ENCODE assay signal across 8 cellular contexts in genomic region chr2:46297546-46298271, GRCh38. TPM values are rescaled to one million over a fixed set of nuclear protein-coding genes. Genes with fewer than 3 reads are reported as not detected.
DNase-seq lines count a peak whose midpoint lies in the region; ATAC-seq and TF ChIP-seq lines count a peak whose summit lies in the region.

No MANE protein-coding gene starts in this region.

- TF ChIP-seq CTCF in Peyer's patch (IDR thresholded peaks at IDR 0.05) (peak in 3 of 6 experiments; percentile 28 to 47 (median 34)), heart left ventricle (IDR thresholded peaks at IDR 0.05) (peak in 2 of 12 donors; percentile 0 to 6)

- H3K27me3 ChIP-seq in Peyer's patch (no peaks in the 10 kb centered on the region), heart left ventricle (peaks cover 0 to 13% (median 0%) of the 10 kb centered on the region in 9 donors)

- H3K9me3 ChIP-seq in Peyer's patch, result peaks cover 0 to 7% (median 0%) of the 10 kb centered on the region in 4 donors
- H3K9me3 ChIP-seq in heart left ventricle, result no peaks in the 10 kb centered on the region

- intact Hi-C loops in heart left ventricle (cut with DNase I), result loop anchor here (1.0 to 10.0 kb wide), 19 partner anchors 21 to 290 kb away; no protein-coding TSS in a partner anchor

- ATAC-seq in HG03064 (IDR thresholded peaks at IDR 0.05; ENCODE audit: low read depth, unreplicated experiment), result peak; percentile 17
- ATAC-seq in heart left ventricle, result peak in 3 of 4 donors; percentile 32 to 40 (median 38)

- H3K27ac ChIP-seq in Peyer's patch (peak overlapping the region; percentile 77 to 94 (median 89)), heart left ventricle (peak overlapping the region; percentile 92 to 100 (median 96))

- TF ChIP-seq POLR2A in Peyer's patch (IDR thresholded peaks at IDR 0.05) (peak; percentile 91 to 94), heart left ventricle (IDR thresholded peaks at IDR 0.05) (no peak)

- H3K4me3 ChIP-seq in Peyer's patch (peak overlapping the region; percentile 60 to 73 (median 70)), heart left ventricle (peak overlapping the region; percentile 66 to 99 (median 92))

- peaks cover 0 to 21% (median 9%) of the 10 kb centered on the region in 4 donors for H3K4me1 ChIP-seq in Peyer's patch
- peaks cover 0 to 49% (median 24%) of the 10 kb centered on the region in 12 donors for H3K4me1 ChIP-seq in heart left ventricle

- WGBS in heart left ventricle, 4 donors, result 0 to 1% (median 1%) methylated on average over 51 to 65 of the region's 65 CpGs

- peak; percentile 41 to 45 for DNase-seq in NCI-H2081 (lab: John Stamatoyannopoulos, UW)
- no peak for DNase-seq in NCI-H2081 treated with DMSO at 0.1 percent for 48 hours (lab: John Stamatoyannopoulos, UW)
- peak; percentile 80 to 94 (median 93) for DNase-seq in Peyer's patch
- peak; percentile 73 for DNase-seq in activated naive CD4-positive, alpha-beta T cell treated with Interleukin-2 at 50 U/mL for 16 hours
- DNase-seq in heart left ventricle, result peak; percentile 75 to 87 (median 82)
- peak; percentile 57 for DNase-seq in renal cortical epithelial cell (ENCODE audit: low read depth)
- DNase-seq in Kasumi-1 (lab: John Stamatoyannopoulos, UW), result no peak

- H3K36me3 ChIP-seq in Peyer's patch (no peaks in the 10 kb centered on the region), heart left ventricle (no peaks in the 10 kb centered on the region)

RNA-seq across cellular contexts. Expression of gene EPAS1, which starts 0.5 kb away (rescaled TPM):
- total RNA-seq in Peyer's patch (100 to 1,000 TPM; 114 to 240 (median 196) TPM), heart left ventricle (100 to 1,000 TPM; 194 to 790 (median 216) TPM), renal cortical epithelial cell (63.7 and 124 TPM in 2 replicates)
- 100 to 1,000 TPM in 1 of 2 donors, 10 to 100 TPM in 1; 93.6 to 153 TPM for polyA plus RNA-seq in heart left ventricle

Comparison
In these comparisons a context has a peak if more than half of its experiments do, and no peak if none do; other contexts are left out.
1. DNase-seq: peak in NCI-H2081 (2 of 2), Peyer's patch (3 of 3), activated naive CD4-positive, alpha-beta T cell treated with Interleukin-2 at 50 U/mL for 16 hours (single experiment), heart left ventricle (5 of 5) and renal cortical epithelial cell (single experiment); none in NCI-H2081 treated with DMSO at 0.1 percent for 48 hours (single experiment) and Kasumi-1 (0 of 2).
2. POLR2A ChIP-seq: peak in Peyer's patch (2 of 2); none in heart left ventricle (0 of 2).